6 cellular contexts compared by ENCODE assay signal in genomic region chr10:130834573-130834972, GRCh38.
"Had no signal": no experiment of that assay in that cellular context is flagged by ENCODE, and none has a peak within 500 bp of the region (broad histone marks: within the 10 kb centered on the region; RNA-seq: fewer than 3 reads in every experiment).

No MANE protein-coding gene starts in this region.

- H3K4me1 Mint-ChIP-seq: GM23338 had no signal

- H3K4me2 ChIP-seq: GM23338 had no signal

- ATAC-seq: GM23338, K562 had no signal

- DNase-seq: H9, HCEC 1CT, IMR-90, KG1 had no signal

- H3K27ac Mint-ChIP-seq: GM23338, H9 had no signal

- H3K4me3 ChIP-seq: GM23338, K562 had no signal

- H3K4me3 Mint-ChIP-seq: GM23338, H9 had no signal

- H3K9me3 Mint-ChIP-seq: H9 had no signal
